ENCODE assay signal across 9 cellular contexts in genomic region chr4:38177035-38177791, GRCh38.
DNase-seq lines count a peak whose midpoint lies in the region; ATAC-seq, FAIRE-seq and TF ChIP-seq lines count a peak whose summit lies in the region.
"Had no signal": no experiment of that assay in that cellular context is flagged by ENCODE, and none has a peak within 500 bp of the region (broad histone marks: within the 10 kb centered on the region; RNA-seq: fewer than 3 reads in every experiment).

No MANE protein-coding gene starts in this region.

- H3K27me3 ChIP-seq in MG63 (no peaks in the 10 kb centered on the region), heart left ventricle (no peaks in the 10 kb centered on the region)

- no peak for TF ChIP-seq POLR2A in heart left ventricle (IDR thresholded peaks at IDR 0.05)

- no peaks in the 10 kb centered on the region for H3K36me3 ChIP-seq in MG63
- no peaks in the 10 kb centered on the region for H3K36me3 ChIP-seq in heart left ventricle

- H3K4me3 Mint-ChIP-seq in activated T-cell treated with anti-CD3 and anti-CD28 coated beads, Interleukin-2, amount 50 U/mL, for 4 hours: peak overlapping the region; percentile 47

- H3K9me3 ChIP-seq in MG63: no peaks in the 10 kb centered on the region
- no peaks in the 10 kb centered on the region for H3K9me3 ChIP-seq in heart left ventricle

- FAIRE-seq in HTR-8/SVneo (lab: Jason Lieb, UNC) (no peak), D721Med (lab: Jason Lieb, UNC) (no peak)

- peak; percentile 61 to 76 for ATAC-seq in activated T-cell treated with anti-CD3 and anti-CD28 coated beads, Interleukin-2, amount 50 U/mL, for 4 hours
- ATAC-seq in heart left ventricle (peak in 3 of 4 donors; percentile 23 to 56 (median 50)), GM19463 (IDR thresholded peaks at IDR 0.05; ENCODE audit: unreplicated experiment) (no peak)
- ATAC-seq: HCT116 had no signal

- intact Hi-C loops in heart left ventricle (cut with DNase I): loop anchor here (5.0 to 10.0 kb wide), 7 partner anchors 105 to 678 kb away; partner anchors contain the start of genes TLR10 (in 2 of the 10) and TLR6 (in 1 of the 10)

- H3K9me3 Mint-ChIP-seq in activated T-cell treated with anti-CD3 and anti-CD28 coated beads, Interleukin-2, amount 50 U/mL, for 4 hours: no peaks in the 10 kb centered on the region

- H3K27ac ChIP-seq in heart left ventricle: peak overlapping the region in 11 of 12 donors; percentile 5 to 89 (median 53)

- H3K27me3 Mint-ChIP-seq in activated T-cell treated with anti-CD3 and anti-CD28 coated beads, Interleukin-2, amount 50 U/mL, for 4 hours (ENCODE audit: low read depth): no peaks in the 10 kb centered on the region

- TF ChIP-seq CTCF in heart left ventricle (IDR thresholded peaks at IDR 0.05): no peak
- TF ChIP-seq CTCF in D721Med (IDR thresholded peaks at IDR 0.05; ENCODE audit: insufficient read depth, missing control alignments): no peak

- H3K4me3 ChIP-seq in MG63 (no peak overlapping the region), heart left ventricle (peak overlapping the region in 1 of 12 donors; percentile 13)

- peaks cover 0 to 84% (median 19%) of the 10 kb centered on the region in 12 donors for H3K4me1 ChIP-seq in heart left ventricle

- 48 to 67% (median 58%) methylated on average over 13 of the region's 13 CpGs for WGBS in heart left ventricle, 4 donors

- peaks cover 48% of the 10 kb centered on the region for H3K4me1 Mint-ChIP-seq in activated T-cell treated with anti-CD3 and anti-CD28 coated beads, Interleukin-2, amount 50 U/mL, for 4 hours (ENCODE audit: low read depth)

- DNase-seq in MG63: peak; percentile 7
- peak; percentile 27 for DNase-seq in activated T-cell treated with anti-CD3 and anti-CD28 coated beads, Interleukin-2, amount 50 U/mL, for 4 hours
- peak; percentile 31 to 71 (median 47) for DNase-seq in heart left ventricle
- peak; percentile 56 for DNase-seq in stimulated activated CD4-positive, alpha-beta T cell treated with anti-CD3 and anti-CD28 coated beads, Interleukin-4, amount 100 ng/mL, for 24 hours
- DNase-seq in HTR-8/SVneo (ENCODE audit: insufficient read length, low spot score): no peak
- no peak for DNase-seq in NCI-H82 (lab: John Stamatoyannopoulos, UW)
- no peak for DNase-seq in D721Med (ENCODE audit: insufficient read length, low spot score)

- H3K36me3 Mint-ChIP-seq in activated T-cell treated with anti-CD3 and anti-CD28 coated beads, Interleukin-2, amount 50 U/mL, for 4 hours (ENCODE audit: insufficient read depth): no peaks in the 10 kb centered on the region

Comparison
In these comparisons a context has a peak if more than half of its experiments do, and no peak if none do; other contexts are left out.
1. DNase-seq: peak in MG63 (single experiment), activated T-cell treated with anti-CD3 and anti-CD28 coated beads, Interleukin-2, amount 50 U/mL, for 4 hours (single experiment), heart left ventricle (5 of 5) and stimulated activated CD4-positive, alpha-beta T cell treated with anti-CD3 and anti-CD28 coated beads, Interleukin-4, amount 100 ng/mL, for 24 hours (single experiment); none in HTR-8/SVneo (single experiment), NCI-H82 (single experiment) and D721Med (single experiment).